Comparison of ENCODE assay signal across 1 cellular context in genomic region chr21:33924079-33924765, GRCh38.
TF ChIP-seq lines count a peak whose summit lies in the region.

No MANE protein-coding gene starts in this region.

TF ChIP-seq in HEK293, 187 proteins besides CTCF, POLR2A, EP300 and RAD21 (continued from another document):
- TF ChIP-seq ZNF704 (tag by site-specific recombination; IDR thresholded peaks at IDR 0.05) (no peak), GLIS1 (tag by site-specific recombination; IDR thresholded peaks at IDR 0.05) (0 out of 2 replicates have a peak, but pooled peaks have one; percentile 29), ZNF660 (tag by site-specific recombination; IDR thresholded peaks at IDR 0.05) (0 out of 2 replicates have a peak, but pooled peaks have one; percentile 53), KLF1 (tag by site-specific recombination; IDR thresholded peaks at IDR 0.05) (no peak), PRDM2 (tag by site-specific recombination; IDR thresholded peaks at IDR 0.05; ENCODE audit: borderline replicate concordance) (no peak), ZNF645 (tag by site-specific recombination; IDR thresholded peaks at IDR 0.05) (no peak), ATF2 (tag by site-specific recombination; IDR thresholded peaks at IDR 0.05; ENCODE audit: low read depth) (no peak), ZNF146 (tag by site-specific recombination; IDR thresholded peaks at IDR 0.05) (no peak), ZNF624 (tag by site-specific recombination; IDR thresholded peaks at IDR 0.05) (no peak), ZNF707 (tag by site-specific recombination; IDR thresholded peaks at IDR 0.05) (no peak), ZBTB17 (tag by site-specific recombination; IDR thresholded peaks at IDR 0.05) (0 out of 2 replicates have a peak, but pooled peaks have one; percentile 17), ZNF777 (tag by site-specific recombination; IDR thresholded peaks at IDR 0.05; ENCODE audit: borderline replicate concordance) (no peak), ZBTB49 (tag by site-specific recombination; IDR thresholded peaks at IDR 0.05; ENCODE audit: low read depth) (no peak), ZNF404 (tag by site-specific recombination; IDR thresholded peaks at IDR 0.05) (no peak), ZNF585B (tag by site-specific recombination; IDR thresholded peaks at IDR 0.05) (no peak), ZSCAN5A (tag by site-specific recombination; IDR thresholded peaks at IDR 0.05) (no peak), TRIM28 (IDR thresholded peaks at IDR 0.05; ENCODE audit: borderline replicate concordance, low read length) (no peak), ZNF768 (tag by site-specific recombination; IDR thresholded peaks at IDR 0.05) (no peak), ZNF621 (tag by site-specific recombination; IDR thresholded peaks at IDR 0.05) (no peak), ZNF544 (tag by site-specific recombination; IDR thresholded peaks at IDR 0.05) (no peak), ZBTB26 (tag by site-specific recombination; optimal IDR thresholded peaks at IDR 0.05) (no peak), ZSCAN4 (tag by site-specific recombination; IDR thresholded peaks at IDR 0.05) (no peak), ZNF558 (tag by site-specific recombination; IDR thresholded peaks at IDR 0.05) (no peak), RBAK (tag by site-specific recombination; IDR thresholded peaks at IDR 0.05) (no peak), ZNF223 (tag by site-specific recombination; IDR thresholded peaks at IDR 0.05) (no peak), ZNF280D (tag by site-specific recombination; IDR thresholded peaks at IDR 0.05) (no peak), SP3 (tag by site-specific recombination; IDR thresholded peaks at IDR 0.05) (no peak), HOXD13 (CRISPR knock-in tag; IDR thresholded peaks at IDR 0.05; ENCODE audit: borderline replicate concordance) (no peak), ZNF114 (tag by site-specific recombination; IDR thresholded peaks at IDR 0.05) (no peak), ZNF157 (tag by site-specific recombination; IDR thresholded peaks at IDR 0.05) (no peak), ZNF571 (tag by site-specific recombination; IDR thresholded peaks at IDR 0.05) (no peak), SCRT2 (tag by site-specific recombination; IDR thresholded peaks at IDR 0.05) (0 out of 2 replicates have a peak, but pooled peaks have one; percentile 18), KLF8 (tag by site-specific recombination; IDR thresholded peaks at IDR 0.05) (peak; percentile 50; the same call in 1 of the 2 replicates), ZNF174 (tag by site-specific recombination; IDR thresholded peaks at IDR 0.05) (no peak)
